In the genomic region with DNA sequence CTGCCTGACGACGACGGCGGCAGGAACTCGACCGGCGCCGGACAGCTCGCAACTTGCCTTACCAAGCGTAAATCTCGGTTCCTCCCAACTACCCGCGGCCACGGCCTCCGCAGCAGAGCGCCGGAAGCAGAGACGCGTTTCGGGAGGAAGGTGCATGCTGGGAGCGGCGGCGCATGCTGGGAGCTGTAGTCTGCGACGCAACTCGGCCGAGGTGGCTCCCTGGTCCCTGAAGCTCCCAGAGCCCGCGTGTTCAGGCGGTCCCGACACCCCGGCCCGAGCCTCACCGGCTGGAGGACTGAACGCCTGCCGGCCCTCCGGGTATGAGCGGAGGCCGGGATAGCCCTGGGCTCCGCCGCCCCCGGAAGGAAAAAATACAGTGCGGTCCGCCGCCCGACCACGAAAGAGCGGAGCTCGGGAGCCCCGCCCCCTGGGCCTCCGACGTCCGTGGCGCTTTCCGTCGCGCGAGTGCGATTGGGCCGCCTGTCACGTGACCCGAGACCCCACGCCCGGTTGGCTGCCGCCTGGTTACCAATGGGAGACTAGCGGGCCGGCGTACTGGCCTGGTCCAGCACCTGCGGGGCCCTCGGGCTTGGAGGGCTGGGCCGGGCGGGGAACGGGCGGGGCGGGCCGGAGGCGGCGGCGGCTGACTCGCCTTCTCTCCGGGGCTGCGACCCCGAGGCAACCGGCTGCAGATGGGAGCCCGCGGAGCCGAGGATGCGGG, we compare ENCODE assay signal across 1 cellular context.
TF ChIP-seq lines count a peak whose summit lies in the region.

Gene CAPN10, plus strand, starts transcription at position 537 of the 721 bp plus-strand sequence. Its CDS starts 178 bp downstream, at position 715.

TF ChIP-seq in H1, 55 proteins besides CTCF, POLR2A, EP300 and RAD21 (continued from another document):
- TF ChIP-seq TBP (IDR thresholded peaks at IDR 0.05; ENCODE audit: low read depth, low read length) (peak; percentile 39), CHD7 (IDR thresholded peaks at IDR 0.05; ENCODE audit: insufficient replicate concordance, low read length) (no peak), CBX8 (IDR thresholded peaks at IDR 0.05; ENCODE audit: borderline replicate concordance, low read depth, low read length) (no peak), KDM4A (IDR thresholded peaks at IDR 0.05; ENCODE audit: low read depth, low read length, severe bottlenecking) (peak; percentile 83), CTBP2 (IDR thresholded peaks at IDR 0.05; ENCODE audit: borderline replicate concordance, insufficient read depth, insufficient read length, low read length) (no peak), RBBP5 (IDR thresholded peaks at IDR 0.05; ENCODE audit: borderline replicate concordance, low read depth, low read length) (peak; percentile 62; the same call in 1 of the 2 replicates), GABPA (IDR thresholded peaks at IDR 0.05; ENCODE audit: borderline replicate concordance, insufficient read depth, low read length) (peak; percentile 81; the same call in 1 of the 2 replicates), RXRA (IDR thresholded peaks at IDR 0.05; ENCODE audit: insufficient read depth, low read depth, low read length) (no peak), CBX5 (IDR thresholded peaks at IDR 0.05; ENCODE audit: low read depth, low read length) (no peak), POU5F1 (IDR thresholded peaks at IDR 0.05; ENCODE audit: low read depth, low read length) (no peak), TAF7 (optimal IDR thresholded peaks at IDR 0.05; ENCODE audit: borderline replicate concordance, low read depth, low read length) (no peak), SUZ12 (IDR thresholded peaks at IDR 0.05; ENCODE audit: low read length) (no peak), RFX5 (IDR thresholded peaks at IDR 0.05; ENCODE audit: borderline replicate concordance, low read depth, low read length) (no peak), BRCA1 (IDR thresholded peaks at IDR 0.05; ENCODE audit: low read depth, low read length) (no peak), BCL11A (IDR thresholded peaks at IDR 0.05; ENCODE audit: low read depth in 2 of 2, low read length in 2 of 2) (no peak), JUN (IDR thresholded peaks at IDR 0.05; ENCODE audit: low read depth, low read length) (no peak), SIX5 (IDR thresholded peaks at IDR 0.05; ENCODE audit: low read depth, low read length) (peak; percentile 88), NANOG (IDR thresholded peaks at IDR 0.05; ENCODE audit: insufficient read depth, low read depth, low read length, poor library complexity, severe bottlenecking) (no peak), ASH2L (IDR thresholded peaks at IDR 0.05; ENCODE audit: low read length) (no peak), HDAC6 (IDR thresholded peaks at IDR 0.05; ENCODE audit: low read depth, low read length) (no peak), SP1 (IDR thresholded peaks at IDR 0.05; ENCODE audit: low read depth, low read length) (no peak), USF2 (IDR thresholded peaks at IDR 0.05; ENCODE audit: low read length) (peak; percentile 94), ZNF274 (IDR thresholded peaks at IDR 0.05; ENCODE audit: borderline replicate concordance, extremely low read depth, low read length) (no peak), MAX (IDR thresholded peaks at IDR 0.05) (peak; percentile 61), CHD1 (IDR thresholded peaks at IDR 0.05; ENCODE audit: low read depth, low read length) (no peak), EGR1 (IDR thresholded peaks at IDR 0.05; ENCODE audit: borderline replicate concordance, low read depth, low read length) (no peak), FOSL1 (IDR thresholded peaks at IDR 0.05; ENCODE audit: insufficient read depth, low read depth, low read length) (no peak), CHD2 (IDR thresholded peaks at IDR 0.05; ENCODE audit: low read length) (peak; percentile 48; the same call in 1 of the 2 replicates), CREB1 (IDR thresholded peaks at IDR 0.05) (peak; percentile 85), TEAD4 (IDR thresholded peaks at IDR 0.05; ENCODE audit: low read depth, low read length) (no peak), SRF (IDR thresholded peaks at IDR 0.05; ENCODE audit: low read depth, low read length) (no peak), MAFK (IDR thresholded peaks at IDR 0.05; ENCODE audit: low read depth, low read length) (no peak), TCF12 (IDR thresholded peaks at IDR 0.05; ENCODE audit: low read depth, low read length) (no peak), SP2 (IDR thresholded peaks at IDR 0.05; ENCODE audit: low read length) (no peak), SIRT6 (IDR thresholded peaks at IDR 0.05; ENCODE audit: low read length) (no peak), POLR2AphosphoS5 (IDR thresholded peaks at IDR 0.05; ENCODE audit: low read depth, low read length) (peak; percentile 41; the same call in 1 of the 2 replicates), HDAC2 (IDR thresholded peaks at IDR 0.05; ENCODE audit: borderline replicate concordance in 1 of 2, low read depth in 2 of 2, low read length in 2 of 2) (no peak), TAF1 (IDR thresholded peaks at IDR 0.05; ENCODE audit: low read depth, low read length) (peak; percentile 63), CEBPB (IDR thresholded peaks at IDR 0.05; ENCODE audit: low read depth, low read length) (no peak), BACH1 (IDR thresholded peaks at IDR 0.05; ENCODE audit: low read length) (peak; percentile 17; the same call in 1 of the 2 replicates), KDM5A (IDR thresholded peaks at IDR 0.05; ENCODE audit: low read length) (peak; percentile 58), E2F6 (IDR thresholded peaks at IDR 0.05) (0 out of 2 replicates have a peak, but pooled peaks have one; percentile 67), JUND (IDR thresholded peaks at IDR 0.05; ENCODE audit: low read length) (no peak), PHF8 (conservative IDR thresholded peaks at IDR 0.05; ENCODE audit: low read depth, low read length) (peak; percentile 90), NRF1 (IDR thresholded peaks at IDR 0.05; ENCODE audit: low read depth, low read length) (no peak), SP4 (IDR thresholded peaks at IDR 0.05; ENCODE audit: low read length) (no peak), EZH2 (IDR thresholded peaks at IDR 0.05; ENCODE audit: low read depth, low read length, severe bottlenecking) (no peak), GTF2F1 (IDR thresholded peaks at IDR 0.05; ENCODE audit: borderline replicate concordance, low read depth, low read length) (peak; percentile 21; the same call in 1 of the 2 replicates), SIN3A (conservative IDR thresholded peaks at IDR 0.05 in 1 of 2, IDR thresholded peaks at IDR 0.05 in 1 of 2; ENCODE audit: low read depth in 1 of 2, low read length in 2 of 2) (peak; percentile 47 to 93; a peak in 2 of 4 replicates), KDM1A (IDR thresholded peaks at IDR 0.05; ENCODE audit: borderline replicate concordance, low read length) (no peak), RNF2 (IDR thresholded peaks at IDR 0.05; ENCODE audit: borderline replicate concordance, low read depth, low read length, missing control alignments, poor library complexity, severe bottlenecking) (no peak), YY1 (IDR thresholded peaks at IDR 0.05; ENCODE audit: low read depth, low read length) (no peak)
- TF ChIP-seq, protein P1, sequence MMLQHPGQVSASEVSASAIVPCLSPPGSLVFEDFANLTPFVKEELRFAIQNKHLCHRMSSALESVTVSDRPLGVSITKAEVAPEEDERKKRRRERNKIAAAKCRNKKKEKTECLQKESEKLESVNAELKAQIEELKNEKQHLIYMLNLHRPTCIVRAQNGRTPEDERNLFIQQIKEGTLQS (IDR thresholded peaks at IDR 0.05; ENCODE audit: insufficient read depth, low read depth, low read length), result peak; percentile 67
- TF ChIP-seq, protein P2, sequence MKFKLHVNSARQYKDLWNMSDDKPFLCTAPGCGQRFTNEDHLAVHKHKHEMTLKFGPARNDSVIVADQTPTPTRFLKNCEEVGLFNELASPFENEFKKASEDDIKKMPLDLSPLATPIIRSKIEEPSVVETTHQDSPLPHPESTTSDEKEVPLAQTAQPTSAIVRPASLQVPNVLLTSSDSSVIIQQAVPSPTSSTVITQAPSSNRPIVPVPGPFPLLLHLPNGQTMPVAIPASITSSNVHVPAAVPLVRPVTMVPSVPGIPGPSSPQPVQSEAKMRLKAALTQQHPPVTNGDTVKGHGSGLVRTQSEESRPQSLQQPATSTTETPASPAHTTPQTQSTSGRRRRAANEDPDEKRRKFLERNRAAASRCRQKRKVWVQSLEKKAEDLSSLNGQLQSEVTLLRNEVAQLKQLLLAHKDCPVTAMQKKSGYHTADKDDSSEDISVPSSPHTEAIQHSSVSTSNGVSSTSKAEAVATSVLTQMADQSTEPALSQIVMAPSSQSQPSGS (IDR thresholded peaks at IDR 0.05; ENCODE audit: low read length), result no peak
